ENCODE assay signal across 8 cellular contexts in the genomic region with DNA sequence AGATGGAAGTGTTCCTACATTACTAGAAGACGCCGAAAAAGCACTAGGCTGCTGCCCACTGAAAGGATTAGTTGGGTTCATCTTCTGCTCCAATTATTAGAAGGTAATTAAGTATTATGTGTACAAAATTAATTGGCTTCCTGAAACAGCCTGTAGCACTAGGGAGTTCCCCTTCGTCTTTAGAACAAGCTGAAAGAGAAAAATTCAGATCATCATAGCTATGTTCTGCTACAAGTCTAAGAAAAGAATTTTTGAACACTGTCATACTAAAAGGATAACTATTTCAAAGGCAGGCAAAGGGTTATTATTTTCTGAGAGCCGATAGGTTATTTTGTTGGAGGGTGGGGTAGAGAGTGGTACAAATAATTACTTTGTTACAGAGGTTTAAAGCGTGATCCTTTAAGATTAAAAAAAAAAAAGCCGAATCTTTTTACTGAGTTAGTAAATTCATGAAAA. TPM values are rescaled to one million over a fixed set of nuclear protein-coding genes. Genes with fewer than 3 reads are reported as not detected.
DNase-seq lines count a peak whose midpoint lies in the region; ATAC-seq and TF ChIP-seq lines count a peak whose summit lies in the region.

Gene MCM3AP (minus strand): TSS at position 406 of the 456 bp plus-strand sequence. CDS start 325 bp downstream, at position 81.

- H3K79me1 ChIP-seq in mesendoderm (ENCODE audit: low read length) = peaks cover 8% of the 10 kb centered on the region

- H2BK5ac ChIP-seq in mesendoderm (ENCODE audit: low read length) = peak within 1 kb of the TSS; percentile 70

- H3K79me2 ChIP-seq in Karpas-422 (ENCODE audit: low read length) = peaks cover 66% of the 10 kb centered on the region
- H3K79me2 ChIP-seq in mesendoderm (ENCODE audit: control insufficient read depth, insufficient read depth, low read length) = peaks cover 42% of the 10 kb centered on the region

- no peak within 1 kb of the TSS for H2AK5ac ChIP-seq in mesendoderm (ENCODE audit: low read length)

- H3K9me2 ChIP-seq in Karpas-422 (replicated peaks; ENCODE audit: insufficient read depth, low read length) = no peaks in the 10 kb centered on the region

- peaks cover 45% of the 10 kb centered on the region for H3K4me1 ChIP-seq in Karpas-422 (ENCODE audit: low read length)
- H3K4me1 ChIP-seq in mesendoderm (ENCODE audit: control insufficient read depth, low read depth, low read length) = peaks cover 6% of the 10 kb centered on the region

- H3K4me2 ChIP-seq in Karpas-422 (ENCODE audit: low read depth, low read length, poor library complexity, severe bottlenecking) (peak within 1 kb of the TSS; percentile 69), mesendoderm (ENCODE audit: low read length) (peak within 1 kb of the TSS; percentile 70)

- H3K27me3 ChIP-seq in Karpas-422 (ENCODE audit: low read length) = no peaks in the 10 kb centered on the region
- no peaks in the 10 kb centered on the region for H3K27me3 ChIP-seq in mesendoderm (ENCODE audit: insufficient read depth, low read length, poor library complexity)

- H4K5ac ChIP-seq in mesendoderm (ENCODE audit: low read length) = no peak within 1 kb of the TSS

- no peak for TF ChIP-seq CTCF in 22Rv1 (IDR thresholded peaks at IDR 0.05)

- no peak within 1 kb of the TSS for H3K4ac ChIP-seq in mesendoderm (ENCODE audit: low read depth, low read length)

- ATAC-seq in GM21526 (IDR thresholded peaks at IDR 0.05; ENCODE audit: low FRiP score, unreplicated experiment) (no peak), HG02759 (IDR thresholded peaks at IDR 0.05; ENCODE audit: unreplicated experiment) (no peak)

- H3K23ac ChIP-seq in mesendoderm (ENCODE audit: low read length) = peak within 1 kb of the TSS; percentile 89

- H3K4me3 ChIP-seq in Karpas-422 (ENCODE audit: low read length) (peak within 1 kb of the TSS; percentile 97), mesendoderm (ENCODE audit: low read length) (peak within 1 kb of the TSS; percentile 85)

- H3K36me3 ChIP-seq in Karpas-422 (ENCODE audit: insufficient read depth, low read length) (peaks cover 23% of the 10 kb centered on the region; the same call in 1 of the 2 replicates), mesendoderm (ENCODE audit: control insufficient read depth, insufficient read depth, low read length) (peaks cover 2% of the 10 kb centered on the region)

- H4K8ac ChIP-seq in mesendoderm (ENCODE audit: low read depth, low read length) = peak within 1 kb of the TSS; percentile 42

- no peak within 1 kb of the TSS for H2BK15ac ChIP-seq in mesendoderm (replicated peaks; ENCODE audit: low read depth)

- DNase-seq in Karpas-422 (peak; percentile 51), mesendoderm (no peak), ureter (ENCODE audit: low spot score) (no peak), NCI-H2081 treated with DMSO at 0.1 percent for 48 hours (lab: John Stamatoyannopoulos, UW) (no peak)

- H2AFZ ChIP-seq in Karpas-422 (ENCODE audit: low read length) = no peak within 1 kb of the TSS; the same call in 1 of the 2 replicates

- peak within 1 kb of the TSS; percentile 91 for H3K18ac ChIP-seq in mesendoderm (ENCODE audit: low read length)

- H3K9ac ChIP-seq in Karpas-422 (ENCODE audit: low read length) (peak within 1 kb of the TSS; percentile 96), mesendoderm (ENCODE audit: low read length) (peak within 1 kb of the TSS; percentile 96)

- peak within 1 kb of the TSS; percentile 89 for H3K27ac ChIP-seq in 22Rv1
- peak within 1 kb of the TSS; percentile 97 for H3K27ac ChIP-seq in Karpas-422 (ENCODE audit: low read length)
- H3K27ac ChIP-seq in cingulate gyrus (ENCODE audit: low read depth, low read length) = peak within 1 kb of the TSS; percentile 89
- H3K27ac ChIP-seq in mesendoderm (ENCODE audit: low read depth, low read length) = peak within 1 kb of the TSS; percentile 96

- no CpG with 5 or more reads among the region's 6 CpGs for WGBS in mesendoderm (ENCODE audit: extremely low coverage, insufficient coverage, low lambda C conversion rate)

- H3K56ac ChIP-seq in mesendoderm (ENCODE audit: low read length) = peak within 1 kb of the TSS; percentile 98

- 0 out of 2 replicates have a peak, but pooled peaks cover 3% of the 10 kb centered on the region for H4K20me1 ChIP-seq in Karpas-422 (ENCODE audit: insufficient read depth, low read depth, low read length)

- no peaks in the 10 kb centered on the region for H3K9me3 ChIP-seq in Karpas-422 (ENCODE audit: low read length)

- no peak within 1 kb of the TSS for H2BK120ac ChIP-seq in mesendoderm (ENCODE audit: low read depth, low read length)

RNA-seq across cellular contexts. Expression of gene MCM3AP, which starts in this region (rescaled TPM):
- total RNA-seq in Karpas-422 (2014; rRNA removed; shearing (Covaris generic); ENCODE audit: low replicate concordance) = 60.5 and 139 TPM in 2 replicates
- polyA plus RNA-seq in mesendoderm (2013, experiment 1 of 2) = 47.2 TPM
- 48.1 TPM for polyA plus RNA-seq in mesendoderm (2013, experiment 2 of 2)
- total RNA-seq in ureter = 97.6 TPM
